ENCODE assay signal across 8 cellular contexts in the genomic region with DNA sequence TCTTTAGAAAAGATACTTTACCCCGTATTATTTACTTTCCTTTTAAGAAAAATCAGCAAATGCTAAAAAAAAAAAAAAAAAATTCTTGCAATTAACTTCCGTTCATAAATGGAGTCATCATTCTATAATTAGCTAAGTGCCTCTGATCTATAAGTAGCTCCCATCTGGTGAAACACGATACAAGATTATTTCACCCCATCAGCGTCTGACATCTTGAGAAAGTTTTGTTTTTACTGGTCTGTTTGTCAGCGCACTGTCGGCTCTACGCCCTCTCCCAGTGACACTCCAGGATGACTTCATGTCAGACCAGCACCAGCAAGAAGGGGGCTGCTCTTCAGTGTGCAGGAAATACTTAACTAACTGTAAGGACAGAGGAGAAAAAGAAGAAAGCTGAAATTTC.
DNase-seq lines count a peak whose midpoint lies in the region; ATAC-seq, FAIRE-seq and TF ChIP-seq lines count a peak whose summit lies in the region.

No MANE protein-coding gene starts in this region.

- H3K27ac ChIP-seq in sigmoid colon (peak overlapping the region; percentile 63 to 81 (median 72)), pancreas (peak overlapping the region in 1 of 4 donors; percentile 3)

- peaks cover 0 to 26% (median 4%) of the 10 kb centered on the region in 4 donors for H3K36me3 ChIP-seq in sigmoid colon
- H3K36me3 ChIP-seq in pancreas = no peaks in the 10 kb centered on the region

- H3K4me1 ChIP-seq in sigmoid colon (peaks cover 0 to 35% (median 31%) of the 10 kb centered on the region in 4 donors), pancreas (no peaks in the 10 kb centered on the region)

- DNase-seq in GM03348 (ENCODE audit: low spot score) (peak; percentile 39), NCI-H2171 treated with DMSO at 0.1 percent for 48 hours (lab: John Stamatoyannopoulos, UW) (peak; percentile 90), sigmoid colon (peak; percentile 40), pancreas (no peak)
- peak in 1 of 2 donors; percentile 34 for DNase-seq in central memory CD8-positive, alpha-beta T cell (ENCODE audit: low spot score in 2 of 2)

- peaks cover 69% of the 10 kb centered on the region for H3K4me1 Mint-ChIP-seq in central memory CD8-positive, alpha-beta T cell

- no peaks in the 10 kb centered on the region for H3K27me3 ChIP-seq in sigmoid colon
- H3K27me3 ChIP-seq in pancreas = no peaks in the 10 kb centered on the region

- H3K4me3 Mint-ChIP-seq in central memory CD8-positive, alpha-beta T cell = peak overlapping the region; percentile 75

- H3K9me3 ChIP-seq in sigmoid colon = no peaks in the 10 kb centered on the region
- no peaks in the 10 kb centered on the region for H3K9me3 ChIP-seq in pancreas

- peak; percentile 65 for ATAC-seq in central memory CD8-positive, alpha-beta T cell (replicated peaks; ENCODE audit: extremely low read depth, poor library complexity, severe bottlenecking)
- ATAC-seq in HG03139 (IDR thresholded peaks at IDR 0.05; ENCODE audit: unreplicated experiment) = no peak
- ATAC-seq in GM18519 (IDR thresholded peaks at IDR 0.05; ENCODE audit: low FRiP score, unreplicated experiment) = no peak
- no peak for ATAC-seq in pancreas
- no peak for ATAC-seq in HG03039 (IDR thresholded peaks at IDR 0.05; ENCODE audit: unreplicated experiment)

- no peaks in the 10 kb centered on the region for H3K9me3 Mint-ChIP-seq in central memory CD8-positive, alpha-beta T cell

- H3K4me3 ChIP-seq in sigmoid colon = no peak overlapping the region
- H3K4me3 ChIP-seq in pancreas = no peak overlapping the region

- no peak for TF ChIP-seq CTCF in sigmoid colon (IDR thresholded peaks at IDR 0.05)
- no peak for TF ChIP-seq CTCF in pancreas (IDR thresholded peaks at IDR 0.05)

- H3K36me3 Mint-ChIP-seq in central memory CD8-positive, alpha-beta T cell (ENCODE audit: insufficient read depth) = peaks cover 13% of the 10 kb centered on the region

- no peak for FAIRE-seq in pancreas (lab: Jason Lieb, UNC)

- TF ChIP-seq EP300 in sigmoid colon (IDR thresholded peaks at IDR 0.05) = no peak

- WGBS in sigmoid colon, 2 donors = 72 to 85% methylated on average over 7 of the region's 7 CpGs
- WGBS in pancreas, 2 donors = 84 to 86% methylated on average over 7 of the region's 7 CpGs

- intact Hi-C loops in sigmoid colon (cut with DNase I) = no loop called here
- intact Hi-C loops in pancreas (cut with DNase I) = no loop called here

- peak overlapping the region; percentile 99 for H3K27ac Mint-ChIP-seq in central memory CD8-positive, alpha-beta T cell (ENCODE audit: low read depth)

- TF ChIP-seq POLR2A in sigmoid colon (IDR thresholded peaks at IDR 0.05) = no peak

- H3K27me3 Mint-ChIP-seq in central memory CD8-positive, alpha-beta T cell = no peaks in the 10 kb centered on the region

Comparison
In these comparisons a context has a peak if more than half of its experiments do, and no peak if none do; other contexts are left out.
1. DNase-seq: peak in GM03348 (single experiment), NCI-H2171 treated with DMSO at 0.1 percent for 48 hours (single experiment) and sigmoid colon (single experiment); none in pancreas (0 of 6).